In genomic region chr2:86195055-86195807, GRCh38 we compare ENCODE assay signal across 1 cellular context.
TF ChIP-seq lines count a peak whose summit lies in the region.

Gene IMMT (minus strand): TSS chr2:86195462. CDS start chr2:86195382, 80 bp downstream.

TF ChIP-seq in WTC11, 78 proteins besides CTCF, POLR2A, EP300 and RAD21 (continued from another document and continues in another):
- TF ChIP-seq, protein P1, sequence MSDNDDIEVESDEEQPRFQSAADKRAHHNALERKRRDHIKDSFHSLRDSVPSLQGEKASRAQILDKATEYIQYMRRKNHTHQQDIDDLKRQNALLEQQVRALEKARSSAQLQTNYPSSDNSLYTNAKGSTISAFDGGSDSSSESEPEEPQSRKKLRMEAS (CRISPR knock-in tag; IDR thresholded peaks at IDR 0.05) = peak; percentile 96
- TF ChIP-seq, protein P2, sequence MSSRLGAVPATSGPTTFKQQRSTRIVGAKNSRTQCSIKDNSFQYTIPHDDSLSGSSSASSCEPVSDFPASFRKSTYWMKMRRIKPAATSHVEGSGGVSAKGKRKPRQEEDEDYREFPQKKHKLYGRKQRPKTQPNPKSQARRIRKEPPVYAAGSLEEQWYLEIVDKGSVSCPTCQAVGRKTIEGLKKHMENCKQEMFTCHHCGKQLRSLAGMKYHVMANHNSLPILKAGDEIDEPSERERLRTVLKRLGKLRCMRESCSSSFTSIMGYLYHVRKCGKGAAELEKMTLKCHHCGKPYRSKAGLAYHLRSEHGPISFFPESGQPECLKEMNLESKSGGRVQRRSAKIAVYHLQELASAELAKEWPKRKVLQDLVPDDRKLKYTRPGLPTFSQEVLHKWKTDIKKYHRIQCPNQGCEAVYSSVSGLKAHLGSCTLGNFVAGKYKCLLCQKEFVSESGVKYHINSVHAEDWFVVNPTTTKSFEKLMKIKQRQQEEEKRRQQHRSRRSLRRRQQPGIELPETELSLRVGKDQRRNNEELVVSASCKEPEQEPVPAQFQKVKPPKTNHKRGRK (CRISPR knock-in tag; IDR thresholded peaks at IDR 0.05; ENCODE audit: borderline replicate concordance) = no peak
- TF ChIP-seq TEAD1 (CRISPR knock-in tag; IDR thresholded peaks at IDR 0.05) = peak; percentile 92
- TF ChIP-seq IRF2 (CRISPR knock-in tag; IDR thresholded peaks at IDR 0.05; ENCODE audit: borderline replicate concordance, low read depth) = no peak
- TF ChIP-seq ZNF219 (CRISPR knock-in tag; IDR thresholded peaks at IDR 0.05; ENCODE audit: borderline replicate concordance) = 0 out of 2 replicates have a peak, but pooled peaks have one; percentile 24
- TF ChIP-seq USF1 (CRISPR knock-in tag; IDR thresholded peaks at IDR 0.05) = peak; percentile 43; the same call in 1 of the 2 replicates
- TF ChIP-seq, protein P3, sequence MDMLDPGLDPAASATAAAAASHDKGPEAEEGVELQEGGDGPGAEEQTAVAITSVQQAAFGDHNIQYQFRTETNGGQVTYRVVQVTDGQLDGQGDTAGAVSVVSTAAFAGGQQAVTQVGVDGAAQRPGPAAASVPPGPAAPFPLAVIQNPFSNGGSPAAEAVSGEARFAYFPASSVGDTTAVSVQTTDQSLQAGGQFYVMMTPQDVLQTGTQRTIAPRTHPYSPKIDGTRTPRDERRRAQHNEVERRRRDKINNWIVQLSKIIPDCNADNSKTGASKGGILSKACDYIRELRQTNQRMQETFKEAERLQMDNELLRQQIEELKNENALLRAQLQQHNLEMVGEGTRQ (CRISPR knock-in tag; IDR thresholded peaks at IDR 0.05) = no peak
- no peak for TF ChIP-seq SMAD4 (CRISPR knock-in tag; IDR thresholded peaks at IDR 0.05)
- no peak for TF ChIP-seq CREB1 (CRISPR knock-in tag; IDR thresholded peaks at IDR 0.05)
- peak; percentile 97 for TF ChIP-seq FOXP1 (CRISPR knock-in tag; IDR thresholded peaks at IDR 0.05; ENCODE audit: borderline replicate concordance)
- TF ChIP-seq GTF2I (CRISPR knock-in tag; conservative IDR thresholded peaks at IDR 0.05) = no peak
- TF ChIP-seq, protein P4, sequence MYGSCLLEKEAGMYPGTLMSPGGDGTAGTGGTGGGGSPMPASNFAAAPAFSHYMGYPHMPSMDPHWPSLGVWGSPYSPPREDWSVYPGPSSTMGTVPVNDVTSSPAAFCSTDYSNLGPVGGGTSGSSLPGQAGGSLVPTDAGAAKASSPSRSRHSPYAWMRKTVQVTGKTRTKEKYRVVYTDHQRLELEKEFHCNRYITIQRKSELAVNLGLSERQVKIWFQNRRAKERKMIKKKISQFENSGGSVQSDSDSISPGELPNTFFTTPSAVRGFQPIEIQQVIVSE (CRISPR knock-in tag; IDR thresholded peaks at IDR 0.05; ENCODE audit: borderline replicate concordance) = no peak
- TF ChIP-seq PREB (CRISPR knock-in tag; IDR thresholded peaks at IDR 0.05; ENCODE audit: borderline replicate concordance) = 0 out of 2 replicates have a peak, but pooled peaks have one; percentile 68
- no peak for TF ChIP-seq STAT6 (CRISPR knock-in tag; conservative IDR thresholded peaks at IDR 0.05; ENCODE audit: low read depth)
- peak; percentile 90; the same call in 1 of the 2 replicates for TF ChIP-seq ARID4B (CRISPR knock-in tag; IDR thresholded peaks at IDR 0.05; ENCODE audit: borderline replicate concordance)
- TF ChIP-seq, protein P5, sequence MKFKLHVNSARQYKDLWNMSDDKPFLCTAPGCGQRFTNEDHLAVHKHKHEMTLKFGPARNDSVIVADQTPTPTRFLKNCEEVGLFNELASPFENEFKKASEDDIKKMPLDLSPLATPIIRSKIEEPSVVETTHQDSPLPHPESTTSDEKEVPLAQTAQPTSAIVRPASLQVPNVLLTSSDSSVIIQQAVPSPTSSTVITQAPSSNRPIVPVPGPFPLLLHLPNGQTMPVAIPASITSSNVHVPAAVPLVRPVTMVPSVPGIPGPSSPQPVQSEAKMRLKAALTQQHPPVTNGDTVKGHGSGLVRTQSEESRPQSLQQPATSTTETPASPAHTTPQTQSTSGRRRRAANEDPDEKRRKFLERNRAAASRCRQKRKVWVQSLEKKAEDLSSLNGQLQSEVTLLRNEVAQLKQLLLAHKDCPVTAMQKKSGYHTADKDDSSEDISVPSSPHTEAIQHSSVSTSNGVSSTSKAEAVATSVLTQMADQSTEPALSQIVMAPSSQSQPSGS (CRISPR knock-in tag; IDR thresholded peaks at IDR 0.05; ENCODE audit: borderline replicate concordance, low read depth) = no peak
- TF ChIP-seq NFATC4 (CRISPR knock-in tag; IDR thresholded peaks at IDR 0.05) = no peak
- TF ChIP-seq RORB (CRISPR knock-in tag; IDR thresholded peaks at IDR 0.05) = no peak
- no peak for TF ChIP-seq OVOL2 (CRISPR knock-in tag; IDR thresholded peaks at IDR 0.05; ENCODE audit: borderline replicate concordance)
- no peak for TF ChIP-seq TP53 (CRISPR knock-in tag; IDR thresholded peaks at IDR 0.05)
- TF ChIP-seq CBFB (CRISPR knock-in tag; IDR thresholded peaks at IDR 0.05; ENCODE audit: low read depth) = no peak
- TF ChIP-seq, protein P6, sequence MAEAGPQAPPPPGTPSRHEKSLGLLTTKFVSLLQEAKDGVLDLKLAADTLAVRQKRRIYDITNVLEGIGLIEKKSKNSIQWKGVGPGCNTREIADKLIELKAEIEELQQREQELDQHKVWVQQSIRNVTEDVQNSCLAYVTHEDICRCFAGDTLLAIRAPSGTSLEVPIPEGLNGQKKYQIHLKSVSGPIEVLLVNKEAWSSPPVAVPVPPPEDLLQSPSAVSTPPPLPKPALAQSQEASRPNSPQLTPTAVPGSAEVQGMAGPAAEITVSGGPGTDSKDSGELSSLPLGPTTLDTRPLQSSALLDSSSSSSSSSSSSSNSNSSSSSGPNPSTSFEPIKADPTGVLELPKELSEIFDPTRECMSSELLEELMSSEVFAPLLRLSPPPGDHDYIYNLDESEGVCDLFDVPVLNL (CRISPR knock-in tag; IDR thresholded peaks at IDR 0.05; ENCODE audit: borderline replicate concordance, low read depth) = peak; percentile 78
- TF ChIP-seq, protein P7, sequence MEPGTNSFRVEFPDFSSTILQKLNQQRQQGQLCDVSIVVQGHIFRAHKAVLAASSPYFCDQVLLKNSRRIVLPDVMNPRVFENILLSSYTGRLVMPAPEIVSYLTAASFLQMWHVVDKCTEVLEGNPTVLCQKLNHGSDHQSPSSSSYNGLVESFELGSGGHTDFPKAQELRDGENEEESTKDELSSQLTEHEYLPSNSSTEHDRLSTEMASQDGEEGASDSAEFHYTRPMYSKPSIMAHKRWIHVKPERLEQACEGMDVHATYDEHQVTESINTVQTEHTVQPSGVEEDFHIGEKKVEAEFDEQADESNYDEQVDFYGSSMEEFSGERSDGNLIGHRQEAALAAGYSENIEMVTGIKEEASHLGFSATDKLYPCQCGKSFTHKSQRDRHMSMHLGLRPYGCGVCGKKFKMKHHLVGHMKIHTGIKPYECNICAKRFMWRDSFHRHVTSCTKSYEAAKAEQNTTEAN (CRISPR knock-in tag; IDR thresholded peaks at IDR 0.05) = no peak; the same call in 1 of the 2 replicates
- TF ChIP-seq ZNF232 (CRISPR knock-in tag; IDR thresholded peaks at IDR 0.05) = 0 out of 2 replicates have a peak, but pooled peaks have one; percentile 46
- no peak; the same call in 1 of the 2 replicates for TF ChIP-seq ZBTB21 (CRISPR knock-in tag; IDR thresholded peaks at IDR 0.05; ENCODE audit: borderline replicate concordance)
- peak; percentile 86 for TF ChIP-seq FOXK1 (CRISPR knock-in tag; IDR thresholded peaks at IDR 0.05)
- TF ChIP-seq NFE2L1 (CRISPR knock-in tag; IDR thresholded peaks at IDR 0.05) = peak; percentile 85
- 0 out of 2 replicates have a peak, but pooled peaks have one; percentile 23 for TF ChIP-seq ZNF532 (CRISPR knock-in tag; IDR thresholded peaks at IDR 0.05; ENCODE audit: borderline replicate concordance)
- 0 out of 2 replicates have a peak, but pooled peaks have one; percentile 32 for TF ChIP-seq PRRX2 (CRISPR knock-in tag; IDR thresholded peaks at IDR 0.05)
- TF ChIP-seq NR3C1 (CRISPR knock-in tag; conservative IDR thresholded peaks at IDR 0.05; ENCODE audit: low read depth) = no peak
- no peak for TF ChIP-seq ZNF396 (CRISPR knock-in tag; IDR thresholded peaks at IDR 0.05; ENCODE audit: borderline replicate concordance)
- TF ChIP-seq ZNF416 (CRISPR knock-in tag; IDR thresholded peaks at IDR 0.05) = no peak
